Comparison of ENCODE assay signal across 17 cellular contexts in the genomic region with DNA sequence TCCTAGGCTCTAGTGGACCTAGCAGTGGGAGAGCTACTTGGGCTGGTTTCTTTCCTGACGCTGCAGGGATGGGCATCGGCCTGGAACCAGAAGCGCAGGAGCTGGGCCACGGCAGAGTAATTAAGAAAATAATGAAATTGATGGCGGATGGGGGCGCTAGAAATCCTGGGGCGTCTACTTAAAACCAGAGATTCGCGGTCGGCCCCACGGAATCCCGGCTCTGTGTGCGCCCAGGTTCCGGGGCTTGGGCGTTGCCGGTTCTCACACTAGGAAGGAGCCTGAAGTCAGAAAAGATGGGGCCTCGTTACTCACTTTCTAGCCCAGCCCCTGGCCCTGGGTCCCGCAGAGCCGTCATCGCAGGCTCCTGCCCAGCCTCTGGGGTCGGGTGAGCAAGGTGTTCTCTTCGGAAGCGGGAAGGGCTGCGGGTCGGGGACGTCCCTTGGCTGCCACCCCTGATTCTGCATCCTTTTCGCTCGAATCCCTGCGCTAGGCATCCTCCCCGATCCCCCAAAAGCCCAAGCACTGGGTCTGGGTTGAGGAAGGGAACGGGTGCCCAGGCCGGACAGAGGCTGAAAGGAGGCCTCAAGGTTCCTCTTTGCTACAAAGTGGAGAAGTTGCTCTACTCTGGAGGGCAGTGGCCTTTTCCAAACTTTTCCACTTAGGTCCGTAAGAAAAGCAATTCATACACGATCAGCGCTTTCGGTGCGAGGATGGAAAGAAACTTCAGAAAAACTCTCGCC. TPM values are rescaled to one million over a fixed set of nuclear protein-coding genes. Genes with fewer than 3 reads are reported as not detected.
DNase-seq lines count a peak whose midpoint lies in the region; ATAC-seq, FAIRE-seq and TF ChIP-seq lines count a peak whose summit lies in the region.
"Had no signal": no experiment of that assay in that cellular context is flagged by ENCODE, and none has a peak within 500 bp of the region (broad histone marks: within the 10 kb centered on the region; RNA-seq: fewer than 3 reads in every experiment).

No MANE protein-coding gene starts in this region.

- H4K91ac ChIP-seq in H1 (replicated peaks; ENCODE audit: insufficient read length, low read length), result no peak overlapping the region

- H2AK5ac ChIP-seq in H1 (ENCODE audit: low read depth, low read length), result 0 out of 2 replicates have a peak overlapping the region, but pooled peaks have one; percentile 84

- DNase-seq in left ventricle myocardium superior, result peak; percentile 25
- no peak for DNase-seq in Right ventricle myocardium superior
- peak in 1 of 2 experiments; percentile 69 for DNase-seq in H1 (ENCODE audit: low read depth in 1 of 2, low spot score in 2 of 2)
- DNase-seq in neural progenitor cell (ENCODE audit: low spot score), result peak; percentile 59
- no peak for DNase-seq in posterior vena cava (ENCODE audit: low spot score)
- DNase-seq in immature natural killer cell, result no peak
- no peak for DNase-seq in NCI-H1105 (lab: John Stamatoyannopoulos, UW)
- DNase-seq: activated T-cell treated with anti-CD3 and anti-CD28 coated beads, Interleukin-2, amount 50 U/mL, for 24 hours; BE2C; effector memory CD4-positive, alpha-beta T cell; foreskin melanocyte; KBM-7; left colon; NCI-H1930; SIG-M5; stimulated activated CD4-positive, alpha-beta T cell treated with anti-CD3 and anti-CD28 coated beads, Interleukin-15, amount 100 ng/mL, for 24 hours had no signal

- 4% methylated on average over 38 of the region's 38 CpGs; no CpG with 5 or more reads in 1 of the 2 experiments for WGBS in H1 (ENCODE audit: extremely low coverage in 1 of 2, insufficient coverage in 1 of 2, insufficient read length in 1 of 2, insufficient replicate concordance in 2 of 2, low coverage in 1 of 2, low lambda C conversion rate in 2 of 2, missing lambda C conversion rate in 1 of 2), 2 experiments

- H3K4me1 ChIP-seq in H1 (replicated peaks in 1 of 4; ENCODE audit: control insufficient read depth in 3 of 4, insufficient read depth in 4 of 4, low read length in 3 of 4) (peaks cover 22 to 53% (median 36%) of the 10 kb centered on the region in 4 experiments), neural progenitor cell (peaks cover 62% of the 10 kb centered on the region)
- H3K4me1 ChIP-seq: BE2C had no signal

- no peak overlapping the region for H3K9ac ChIP-seq in H1 (replicated peaks in 1 of 4; ENCODE audit: extremely low read depth in 1 of 4, low read depth in 3 of 4, low read length in 3 of 4)
- H3K9ac ChIP-seq in neural progenitor cell, result no peak overlapping the region

- peaks cover 15% of the 10 kb centered on the region; the same call in 1 of the 2 replicates for H3K23me2 ChIP-seq in H1 (ENCODE audit: low read depth, low read length)

- no peak overlapping the region for H3K56ac ChIP-seq in H1 (replicated peaks; ENCODE audit: insufficient read length, low read depth, low read length)

- H3K4me3 Mint-ChIP-seq in neural progenitor cell (peak overlapping the region; percentile 58), immature natural killer cell (peak overlapping the region in 1 of 5 donors; percentile 33)
- H3K4me3 Mint-ChIP-seq: activated T-cell treated with anti-CD3 and anti-CD28 coated beads, Interleukin-2, amount 50 U/mL, for 24 hours had no signal

- H3K4me2 ChIP-seq in H1 (ENCODE audit: insufficient read depth in 1 of 2, low read depth in 2 of 2, low read length in 2 of 2) (peak overlapping the region; percentile 67 to 82), neural progenitor cell (peak overlapping the region; percentile 74)

- H3K9me3 Mint-ChIP-seq in neural progenitor cell (peaks cover 2% of the 10 kb centered on the region), immature natural killer cell (peaks cover 3 to 39% (median 13%) of the 10 kb centered on the region in 6 donors)
- H3K9me3 Mint-ChIP-seq: activated T-cell treated with anti-CD3 and anti-CD28 coated beads, Interleukin-2, amount 50 U/mL, for 24 hours had no signal

- H3K27ac Mint-ChIP-seq in neural progenitor cell, result no peak overlapping the region
- H3K27ac Mint-ChIP-seq in immature natural killer cell, result no peak overlapping the region
- H3K27ac Mint-ChIP-seq: activated T-cell treated with anti-CD3 and anti-CD28 coated beads, Interleukin-2, amount 50 U/mL, for 24 hours had no signal

- no peak overlapping the region for H3K23ac ChIP-seq in H1 (ENCODE audit: insufficient read length)

- TF ChIP-seq RAD21 in H1 (IDR thresholded peaks at IDR 0.05 in 1 of 2, conservative IDR thresholded peaks at IDR 0.05 in 1 of 2; ENCODE audit: low read depth in 2 of 2, low read length in 2 of 2), result no peak

- H4K8ac ChIP-seq in H1 (ENCODE audit: extremely low read depth, insufficient read depth, low read length), result no peak overlapping the region

- no peaks in the 10 kb centered on the region for H3K79me2 ChIP-seq in H1 (ENCODE audit: control insufficient read depth in 1 of 2, insufficient read depth in 2 of 2, low read length in 2 of 2)
- no peaks in the 10 kb centered on the region for H3K79me2 ChIP-seq in neural progenitor cell (ENCODE audit: low read depth)

- peaks cover 51% of the 10 kb centered on the region for H3F3A ChIP-seq in neural progenitor cell (ENCODE audit: low read depth)

- POLR2A ChIA-PET in H1 (lab: Charles Lee; ENCODE audit: partially characterized antibody), result interaction anchor here (1.5 kb wide), 1 partner anchor 8 kb away, joined by 4 read pairs; no protein-coding TSS in a partner anchor

- H3K18ac ChIP-seq in H1 (ENCODE audit: extremely low read depth, low read length), result 0 out of 2 replicates have a peak overlapping the region, but pooled peaks have one; percentile 24

- TF ChIP-seq EP300 in H1 (IDR thresholded peaks at IDR 0.05; ENCODE audit: borderline replicate concordance in 1 of 2, low read depth in 2 of 2, low read length in 2 of 2), result no peak

- peaks cover 69 to 100% (median 90%) of the 10 kb centered on the region in 4 experiments for H3K27me3 ChIP-seq in H1 (replicated peaks in 1 of 4; ENCODE audit: control insufficient read depth in 3 of 4, extremely low read depth in 1 of 4, insufficient read depth in 3 of 4, low read length in 3 of 4)
- peaks cover 100% of the 10 kb centered on the region for H3K27me3 ChIP-seq in neural progenitor cell

- H4K5ac ChIP-seq in H1 (ENCODE audit: insufficient read length, low read depth, low read length), result no peak overlapping the region

- TF ChIP-seq CTCF in H1 (IDR thresholded peaks at IDR 0.05; ENCODE audit: control extremely low read depth in 1 of 3, insufficient read depth in 1 of 3, low read depth in 1 of 3, low read length in 3 of 3) (no peak), neural progenitor cell (IDR thresholded peaks at IDR 0.05) (peak; percentile 31)

- peak overlapping the region in 3 of 4 experiments; percentile 9 to 56 (median 17); a peak in 4 of 8 replicates for H3K4me3 ChIP-seq in H1 (ENCODE audit: extremely low read depth in 1 of 4, insufficient read depth in 2 of 4, low read depth in 3 of 4, low read length in 4 of 4)
- peak overlapping the region; percentile 30 for H3K4me3 ChIP-seq in neural progenitor cell

- peak overlapping the region; percentile 46; the same call in 1 of the 2 replicates for H2BK15ac ChIP-seq in H1 (ENCODE audit: low read length)

- H3K4me1 Mint-ChIP-seq in neural progenitor cell (peaks cover 46% of the 10 kb centered on the region), immature natural killer cell (peaks cover 0 to 6% of the 10 kb centered on the region in 2 donors)

- H2AFZ ChIP-seq in H1 (ENCODE audit: low read length) (no peak overlapping the region), neural progenitor cell (replicated peaks) (no peak overlapping the region)

- H3K9me3 ChIP-seq in H1 (ENCODE audit: insufficient read depth in 2 of 2, low read depth in 1 of 2, low read length in 1 of 2), result no peaks in the 10 kb centered on the region
- H3K9me3 ChIP-seq in neural progenitor cell (ENCODE audit: low read depth), result no peaks in the 10 kb centered on the region
- H3K9me3 ChIP-seq: BE2C had no signal

- H2BK5ac ChIP-seq in H1 (ENCODE audit: low read depth, low read length), result peak overlapping the region; percentile 60; the same call in 1 of the 2 replicates

- no peak overlapping the region for H2BK120ac ChIP-seq in H1 (replicated peaks; ENCODE audit: low read depth, low read length)

- H3K79me1 ChIP-seq in H1 (ENCODE audit: low read depth, low read length), result no peaks in the 10 kb centered on the region

- no peak for TF ChIP-seq POLR2A in H1 (IDR thresholded peaks at IDR 0.05; ENCODE audit: control extremely low read depth in 1 of 2, low read depth in 2 of 2, low read length in 2 of 2)

- peaks cover 9 to 13% of the 10 kb centered on the region in 2 experiments for H4K20me1 ChIP-seq in H1 (replicated peaks in 1 of 2; ENCODE audit: control insufficient read depth in 1 of 2, insufficient read depth in 2 of 2, low read length in 2 of 2)
- peaks cover 78% of the 10 kb centered on the region for H4K20me1 ChIP-seq in neural progenitor cell (ENCODE audit: low read depth)

- H2BK20ac ChIP-seq in H1 (ENCODE audit: low read length), result peak overlapping the region; percentile 83; the same call in 1 of the 2 replicates

- H3K27ac ChIP-seq in H1 (ENCODE audit: low read depth, low read length) (no peak overlapping the region), neural progenitor cell (no peak overlapping the region)

- ATAC-seq in left ventricle myocardium superior (no peak), Right ventricle myocardium superior (ENCODE audit: poor library complexity) (no peak), HG03045 (IDR thresholded peaks at IDR 0.05; ENCODE audit: unreplicated experiment) (no peak)
- ATAC-seq: left colon had no signal

- FAIRE-seq in H1 (lab: Jason Lieb, UNC), result no peak

- H3K36me3 Mint-ChIP-seq in neural progenitor cell (no peaks in the 10 kb centered on the region), immature natural killer cell (peaks cover 0 to 3% (median 2%) of the 10 kb centered on the region in 3 donors)

- H3K36me3 ChIP-seq in H1 (ENCODE audit: control insufficient read depth in 2 of 4, insufficient read depth in 4 of 4, low read length in 3 of 4) (peaks cover 0 to 2% (median 0%) of the 10 kb centered on the region in 4 experiments; a peak in 1 of 8 replicates), neural progenitor cell (no peaks in the 10 kb centered on the region)
- H3K36me3 ChIP-seq: BE2C had no signal

- H3K14ac ChIP-seq in H1 (ENCODE audit: insufficient read length), result no peak overlapping the region

- H2BK12ac ChIP-seq in H1 (ENCODE audit: low read depth, low read length), result peak overlapping the region; percentile 93; the same call in 1 of the 2 replicates

- peak overlapping the region; percentile 25 for H3K4ac ChIP-seq in H1 (replicated peaks; ENCODE audit: insufficient read length, low read depth, low read length)

- CTCF ChIA-PET in H1 (lab: Charles Lee; ENCODE audit: partially characterized antibody), result interaction anchor here (0.7 to 2.0 kb wide), 6 partner anchors 10 to 61 kb away, joined by 3 to 10 read pairs (median 5); no protein-coding TSS in a partner anchor

- intact Hi-C loops in left ventricle myocardium superior (cut with micrococcal nuclease), result no loop called here
- intact Hi-C loops in Right ventricle myocardium superior (cut with DNase I), result no loop called here
- intact Hi-C loops in posterior vena cava (cut with DNase I), result no loop called here

- H3K27me3 Mint-ChIP-seq in neural progenitor cell (ENCODE audit: insufficient read depth, low read depth) (peaks cover 92% of the 10 kb centered on the region), immature natural killer cell (ENCODE audit: low read depth in 3 of 3) (peaks cover 28 to 43% (median 30%) of the 10 kb centered on the region in 3 donors)

RNA-seq across cellular contexts. Expression of gene SOX14, which starts 6.1 kb away (rescaled TPM):
- total RNA-seq in left ventricle myocardium superior (not detected), Right ventricle myocardium superior (not detected), neural progenitor cell (ENCODE audit: low replicate concordance) (not detected in 2 replicates), posterior vena cava (not detected)
- total RNA-seq in H1 (2021; fragmentation: NEBNext Ultra II Directional; extraction: Animal tissue kit (Norgen Biotek cat#: 25700)), result 0.21 and 0.50 TPM in 2 replicates
- polyA plus RNA-seq in H1 (2011; rRNA removed) (0.03 TPM in 1 of 2 replicates, not detected in the other), immature natural killer cell (not detected)
- polyA plus RNA-seq in H1 (2011; cell fraction: cytosol; rRNA removed), result not detected
- polyA plus RNA-seq in H1 (2011; cell fraction: nucleus; rRNA removed), result 0.09 TPM
- polyA plus RNA-seq in H1 (2012, experiment 1 of 2), result 0.08 TPM in 1 of 4 replicates, not detected in the others
- not detected for polyA plus RNA-seq in H1 (2012, experiment 2 of 2)
- polyA plus RNA-seq in H1 (2013, experiment 1 of 2), result 0.97 TPM
- polyA plus RNA-seq in H1 (2013, experiment 2 of 2), result 0.79 TPM
- polyA minus RNA-seq in H1 (2011; rRNA and poly(A)+ RNA removed), result not detected in 2 replicates
- not detected for polyA minus RNA-seq in H1 (2011; cell fraction: cytosol; rRNA and poly(A)+ RNA removed)
- polyA minus RNA-seq in H1 (2011; cell fraction: nucleus; rRNA and poly(A)+ RNA removed), result 0.60 TPM
- total RNA-seq: left colon had no signal

Comparison
In these comparisons a context has a peak if more than half of its experiments do, and no peak if none do; other contexts are left out.
1. DNase-seq: peak in left ventricle myocardium superior (single experiment) and neural progenitor cell (single experiment); none in Right ventricle myocardium superior (single experiment), posterior vena cava (single experiment), immature natural killer cell (0 of 3) and NCI-H1105 (single experiment).